ENCODE assay signal across 1 cellular context in the genomic region with DNA sequence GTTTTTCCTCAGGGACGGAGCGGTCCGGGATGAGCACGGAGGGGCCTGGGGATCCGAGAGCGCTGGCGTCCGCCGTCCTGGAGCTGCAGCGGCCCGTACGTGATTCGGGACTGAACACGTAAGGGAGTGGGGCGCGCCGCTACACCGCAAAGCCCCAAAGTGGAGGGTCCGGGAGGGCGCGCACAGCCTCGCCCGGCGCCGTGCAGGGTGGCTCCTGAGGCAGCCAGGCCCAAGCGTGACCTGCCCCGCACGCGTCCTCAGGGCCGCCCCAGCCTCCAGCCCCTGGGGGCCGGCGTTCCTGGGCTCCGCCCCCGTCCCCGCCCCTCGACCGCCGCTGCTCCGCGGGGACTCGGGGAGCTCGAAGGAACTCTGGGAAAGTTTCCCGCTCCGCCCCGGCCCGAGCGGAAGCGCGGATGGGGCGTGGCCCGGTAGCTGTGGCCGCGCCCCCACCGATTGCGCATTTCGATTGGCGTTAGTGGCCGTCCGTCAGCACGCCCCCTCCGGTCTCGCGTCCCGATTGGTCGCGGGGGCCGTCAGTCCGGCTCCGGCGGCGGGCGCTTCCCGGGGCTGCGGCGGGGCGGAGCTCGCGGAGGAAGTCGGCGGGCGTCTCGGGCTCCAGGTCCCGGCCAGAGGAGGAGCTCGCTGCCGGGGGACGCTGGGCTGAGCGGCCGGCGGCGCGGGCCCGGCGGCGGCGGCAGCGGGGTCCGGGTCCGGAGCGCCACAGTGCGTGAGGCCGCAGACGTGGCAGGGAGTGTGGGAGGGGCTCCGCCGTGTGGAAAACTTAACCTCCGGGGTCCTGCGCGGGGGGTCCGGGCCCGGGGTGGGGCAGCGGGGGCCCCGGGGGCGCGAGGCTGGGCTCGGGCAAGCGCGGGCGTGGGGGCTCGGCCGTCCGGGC.
A peak's percentile ranks its signal among the peaks of the same experiment; 100 is the strongest.
TF ChIP-seq lines count a peak whose summit lies in the region.

ANKRD16 (minus strand) TSS at position 270 of the 895 bp plus-strand sequence. CDS start 539 bp downstream, outside the sequence.
FBH1 (plus strand) TSS at position 620 of the 895 bp plus-strand sequence; CDS start at position 723, 103 bp downstream.

TF ChIP-seq in HepG2, 621 proteins besides CTCF, POLR2A, EP300 and RAD21 (continued from another document):
- peak; percentile 47; the same call in 1 of the 2 replicates for TF ChIP-seq ZNF788 (CRISPR knock-in tag; IDR thresholded peaks at IDR 0.05; ENCODE audit: borderline replicate concordance)
- no peak; the same call in none of the 2 replicates for TF ChIP-seq ZNF777 (CRISPR knock-in tag; IDR thresholded peaks at IDR 0.05)
- no peak for TF ChIP-seq MBNL3 (CRISPR knock-in tag; conservative IDR thresholded peaks at IDR 0.05)
- no peak for TF ChIP-seq ZNF713 (CRISPR knock-in tag; IDR thresholded peaks at IDR 0.05)
- TF ChIP-seq ZBTB25 (CRISPR knock-in tag; IDR thresholded peaks at IDR 0.05), result peak; percentile 97
- no peak for TF ChIP-seq ZNF672 (CRISPR knock-in tag; IDR thresholded peaks at IDR 0.05)
- TF ChIP-seq ZNF275 (CRISPR knock-in tag; IDR thresholded peaks at IDR 0.05; ENCODE audit: borderline replicate concordance), result no peak
- TF ChIP-seq SMC3 (IDR thresholded peaks at IDR 0.05; ENCODE audit: low read length), result no peak
- no peak for TF ChIP-seq ZNF784 (CRISPR knock-in tag; IDR thresholded peaks at IDR 0.05; ENCODE audit: borderline replicate concordance)
- TF ChIP-seq HMG20A (CRISPR knock-in tag; IDR thresholded peaks at IDR 0.05; ENCODE audit: borderline replicate concordance), result no peak
- TF ChIP-seq SALL1 (CRISPR knock-in tag; IDR thresholded peaks at IDR 0.05), result peak; percentile 79
- TF ChIP-seq SRSF1 (optimal IDR thresholded peaks at IDR 0.05; ENCODE audit: low read depth, low read length), result peak; percentile 87
- TF ChIP-seq ZFP1 (CRISPR knock-in tag; IDR thresholded peaks at IDR 0.05), result no peak
- TF ChIP-seq ZBTB42 (CRISPR knock-in tag; IDR thresholded peaks at IDR 0.05), result no peak
- no peak for TF ChIP-seq ZBTB4 (CRISPR knock-in tag; IDR thresholded peaks at IDR 0.05; ENCODE audit: borderline replicate concordance)
- TF ChIP-seq CREBL2 (CRISPR knock-in tag; IDR thresholded peaks at IDR 0.05; ENCODE audit: borderline replicate concordance), result no peak
- TF ChIP-seq ONECUT2 (CRISPR knock-in tag; IDR thresholded peaks at IDR 0.05), result no peak
- TF ChIP-seq ARHGAP35 (CRISPR knock-in tag; IDR thresholded peaks at IDR 0.05; ENCODE audit: borderline replicate concordance), result no peak; the same call in 1 of the 2 replicates
- TF ChIP-seq, protein P1, sequence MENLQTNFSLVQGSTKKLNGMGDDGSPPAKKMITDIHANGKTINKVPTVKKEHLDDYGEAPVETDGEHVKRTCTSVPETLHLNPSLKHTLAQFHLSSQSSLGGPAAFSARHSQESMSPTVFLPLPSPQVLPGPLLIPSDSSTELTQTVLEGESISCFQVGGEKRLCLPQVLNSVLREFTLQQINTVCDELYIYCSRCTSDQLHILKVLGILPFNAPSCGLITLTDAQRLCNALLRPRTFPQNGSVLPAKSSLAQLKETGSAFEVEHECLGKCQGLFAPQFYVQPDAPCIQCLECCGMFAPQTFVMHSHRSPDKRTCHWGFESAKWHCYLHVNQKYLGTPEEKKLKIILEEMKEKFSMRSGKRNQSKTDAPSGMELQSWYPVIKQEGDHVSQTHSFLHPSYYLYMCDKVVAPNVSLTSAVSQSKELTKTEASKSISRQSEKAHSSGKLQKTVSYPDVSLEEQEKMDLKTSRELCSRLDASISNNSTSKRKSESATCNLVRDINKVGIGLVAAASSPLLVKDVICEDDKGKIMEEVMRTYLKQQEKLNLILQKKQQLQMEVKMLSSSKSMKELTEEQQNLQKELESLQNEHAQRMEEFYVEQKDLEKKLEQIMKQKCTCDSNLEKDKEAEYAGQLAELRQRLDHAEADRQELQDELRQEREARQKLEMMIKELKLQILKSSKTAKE (CRISPR knock-in tag; IDR thresholded peaks at IDR 0.05; ENCODE audit: borderline replicate concordance), result no peak
- TF ChIP-seq ZNF567 (CRISPR knock-in tag; IDR thresholded peaks at IDR 0.05; ENCODE audit: borderline replicate concordance), result peak; percentile 25; the same call in 1 of the 2 replicates
- peak; percentile 78; the same call in 1 of the 2 replicates for TF ChIP-seq ZNF451 (CRISPR knock-in tag; IDR thresholded peaks at IDR 0.05)
- no peak for TF ChIP-seq PLRG1 (conservative IDR thresholded peaks at IDR 0.05)
- TF ChIP-seq U2AF1 (optimal IDR thresholded peaks at IDR 0.05; ENCODE audit: low read depth, low read length), result no peak
